In genomic region chr5:175876107-175876506, GRCh38 we compare ENCODE assay signal across 23 cellular contexts. TPM values are rescaled to one million over a fixed set of nuclear protein-coding genes. Genes with fewer than 3 reads are reported as not detected.
"Had no signal": no experiment of that assay in that cellular context is flagged by ENCODE, and none has a peak within 500 bp of the region (broad histone marks: within the 10 kb centered on the region; RNA-seq: fewer than 3 reads in every experiment).

No MANE protein-coding gene starts in this region.

- ATAC-seq: gastrocnemius medialis, heart right ventricle, left cardiac atrium, left lung, left ventricle myocardium superior, lower lobe of right lung, mucosa of descending colon had no signal

- H3K4me1 ChIP-seq: gastrocnemius medialis had no signal

- DNase-seq: dermis blood vessel endothelial cell; dorsolateral prefrontal cortex; effector CD4-positive, alpha-beta T cell; effector memory CD4-positive, alpha-beta T cell; esophagus squamous epithelium; foreskin fibroblast; foreskin melanocyte; gastrocnemius medialis; glutamatergic neuron; head of caudate nucleus; heart right ventricle; hippocampal formation; left cardiac atrium; left lung; left ventricle myocardium superior; lower lobe of right lung; mesenchymal stem cell; mucosa of descending colon had no signal

- H3K4me3 ChIP-seq: coronary artery, esophagus squamous epithelium, gastrocnemius medialis, heart right ventricle, left lung, lower lobe of right lung, mucosa of descending colon had no signal

- H3K36me3 ChIP-seq: esophagus squamous epithelium, gastrocnemius medialis, heart right ventricle, left lung, lower lobe of right lung had no signal

- H3K9me3 ChIP-seq: esophagus squamous epithelium, gastrocnemius medialis, heart right ventricle, left lung, lower lobe of right lung, mucosa of descending colon had no signal

- FAIRE-seq: colon, endothelial cell of umbilical vein, islet of Langerhans, keratinocyte had no signal

- H3K27ac ChIP-seq: coronary artery, esophagus squamous epithelium, gastrocnemius medialis, heart right ventricle, left lung, lower lobe of right lung had no signal

RNA-seq across cellular contexts. Expression of gene CPLX2, which starts 4.7 kb away (rescaled TPM):
- polyA plus RNA-seq: endothelial cell of umbilical vein, keratinocyte had no signal
